Comparison of ENCODE assay signal across 24 cellular contexts in the genomic region with DNA sequence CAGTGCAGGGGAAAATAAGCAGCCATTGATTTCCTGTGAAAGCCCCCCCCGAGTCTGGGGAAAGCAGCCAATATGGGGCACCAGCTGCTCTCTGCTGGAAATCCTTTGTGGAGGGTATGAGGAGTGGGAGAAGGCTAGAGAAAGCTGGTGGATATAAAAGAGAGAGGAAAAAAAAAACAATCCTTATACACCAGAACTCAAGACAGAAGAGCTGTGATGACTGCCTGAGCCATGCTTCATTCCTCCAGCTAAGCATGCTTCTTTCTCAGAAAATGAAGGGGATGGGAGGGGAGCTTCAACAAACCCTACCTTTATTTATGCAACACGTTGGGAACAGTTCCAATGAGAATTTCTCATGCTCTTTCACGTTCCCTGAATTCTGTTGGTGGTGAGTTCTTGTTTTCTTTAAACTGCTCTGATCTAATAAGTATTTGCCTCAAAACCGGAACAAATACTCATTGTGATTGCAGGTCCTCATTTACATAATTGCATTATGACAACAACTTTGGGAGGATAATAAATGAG.
DNase-seq lines count a peak whose midpoint lies in the region; ATAC-seq and TF ChIP-seq lines count a peak whose summit lies in the region.
"Had no signal": no experiment of that assay in that cellular context is flagged by ENCODE, and none has a peak within 500 bp of the region (broad histone marks: within the 10 kb centered on the region; RNA-seq: fewer than 3 reads in every experiment).

No MANE protein-coding gene starts in this region.

- H3K27me3 Mint-ChIP-seq in T-helper 17 cell, result no peaks in the 10 kb centered on the region
- H3K27me3 Mint-ChIP-seq: progenitor cell of endocrine pancreas had no signal

- H3K4me1 ChIP-seq in upper lobe of left lung, result no peaks in the 10 kb centered on the region
- H3K4me1 ChIP-seq: body of pancreas, Caco-2, foreskin keratinocyte had no signal

- ATAC-seq in T-helper 17 cell (no peak), upper lobe of left lung (ENCODE audit: low FRiP score in 2 of 2) (no peak), GM21529 (IDR thresholded peaks at IDR 0.05; ENCODE audit: unreplicated experiment) (no peak)
- ATAC-seq: activated T-cell treated with anti-CD3 and anti-CD28 coated beads, Interleukin-2, amount 50 U/mL, for 4 hours; body of pancreas had no signal

- DNase-seq in SK-N-MC (ENCODE audit: low read depth, low spot score) (no peak), cerebellar cortex (ENCODE audit: low spot score) (peak; percentile 13), putamen (ENCODE audit: low spot score) (peak; percentile 81), T-helper 17 cell (no peak), upper lobe of left lung (no peak)
- DNase-seq: activated CD4-positive, CD25-positive, alpha-beta regulatory T cell treated with anti-CD3 and anti-CD28 coated beads, Interleukin-2, amount 50 U/mL, for 72 hours; activated CD8-positive, alpha-beta memory T cell treated with anti-CD3 and anti-CD28 coated beads for 24 hours; activated naive CD4-positive, alpha-beta T cell treated with anti-CD3 and anti-CD28 coated beads for 36 hours; activated T-cell treated with anti-CD3 and anti-CD28 coated beads, Interleukin-2, amount 50 U/mL, for 4 hours; AML-193; body of pancreas; Caco-2; cortex of kidney; kidney; NCI-H1092; NCI-H2081; NCI-H510A treated with DMSO at 0.1 percent for 48 hours; stimulated activated CD4-positive, alpha-beta T cell treated with anti-CD3 and anti-CD28 coated beads, Interleukin-2, amount 100 ng/mL, for 24 hours; stimulated activated naive CD4-positive, alpha-beta T cell treated with Interleukin-2 at 50 U/mL for 16 hours had no signal

- no peak for TF ChIP-seq POLR2A in upper lobe of left lung (IDR thresholded peaks at IDR 0.05)

- H3K27me3 ChIP-seq in layer of hippocampus (ENCODE audit: control insufficient read depth, insufficient read depth, low read length), result no peaks in the 10 kb centered on the region
- H3K27me3 ChIP-seq in upper lobe of left lung, result no peaks in the 10 kb centered on the region
- H3K27me3 ChIP-seq: body of pancreas, foreskin keratinocyte had no signal

- peak overlapping the region; percentile 32 for H3K27ac ChIP-seq in SK-N-MC
- peak overlapping the region; percentile 44 for H3K27ac ChIP-seq in layer of hippocampus (ENCODE audit: low read depth, low read length)
- H3K27ac ChIP-seq in upper lobe of left lung, result no peak overlapping the region
- H3K27ac ChIP-seq: body of pancreas, foreskin keratinocyte, skin epidermis had no signal

- H3K9me3 ChIP-seq in SK-N-MC (ENCODE audit: low read depth, low read length) (peaks cover 6% of the 10 kb centered on the region; the same call in 1 of the 2 replicates), T-helper 17 cell (ENCODE audit: control insufficient read depth, low read length, poor library complexity, severe bottlenecking) (no peaks in the 10 kb centered on the region), upper lobe of left lung (peaks cover 0 to 8% (median 0%) of the 10 kb centered on the region in 4 donors)
- H3K9me3 ChIP-seq: body of pancreas had no signal

- no peaks in the 10 kb centered on the region for H3K36me3 Mint-ChIP-seq in T-helper 17 cell (ENCODE audit: low read depth)

- no peak overlapping the region for H3K27ac Mint-ChIP-seq in T-helper 17 cell
- H3K27ac Mint-ChIP-seq: activated naive CD4-positive, alpha-beta T cell treated with anti-CD3 and anti-CD28 coated beads for 36 hours; progenitor cell of endocrine pancreas had no signal

- no peak for TF ChIP-seq CTCF in upper lobe of left lung (IDR thresholded peaks at IDR 0.05)

- H3K9ac ChIP-seq in SK-N-MC (ENCODE audit: insufficient read length), result no peak overlapping the region

- TF ChIP-seq EP300 in upper lobe of left lung (IDR thresholded peaks at IDR 0.05), result no peak

- no peak overlapping the region for H3K4me3 Mint-ChIP-seq in T-helper 17 cell
- H3K4me3 Mint-ChIP-seq: activated naive CD4-positive, alpha-beta T cell treated with anti-CD3 and anti-CD28 coated beads for 36 hours; activated T-cell treated with anti-CD3 and anti-CD28 coated beads, Interleukin-2, amount 50 U/mL, for 4 hours had no signal

- H3K4me3 ChIP-seq in SK-N-MC, result no peak overlapping the region
- H3K4me3 ChIP-seq in upper lobe of left lung, result no peak overlapping the region
- H3K4me3 ChIP-seq: body of pancreas, skin epidermis had no signal

- no peaks in the 10 kb centered on the region for H3K4me1 Mint-ChIP-seq in T-helper 17 cell

- WGBS in upper lobe of left lung, 2 donors, result 59 to 63% methylated on average over 4 of the region's 4 CpGs

- H3K36me3 ChIP-seq in SK-N-MC (ENCODE audit: insufficient read depth, low read length), result no peaks in the 10 kb centered on the region
- H3K36me3 ChIP-seq in upper lobe of left lung, result no peaks in the 10 kb centered on the region

Comparison
In these comparisons a context has a peak if more than half of its experiments do, and no peak if none do; other contexts are left out.
1. DNase-seq: peak in cerebellar cortex (single experiment) and putamen (single experiment); none in SK-N-MC (single experiment), T-helper 17 cell (0 of 3) and upper lobe of left lung (0 of 2).
2. H3K27ac ChIP-seq: peak in SK-N-MC (single experiment) and layer of hippocampus (single experiment); none in upper lobe of left lung (0 of 4).